In genomic region chr9:18056993-18057369, GRCh38 we compare ENCODE assay signal across 12 cellular contexts.
DNase-seq lines count a peak whose midpoint lies in the region; ATAC-seq lines count a peak whose summit lies in the region.
"Had no signal": no experiment of that assay in that cellular context is flagged by ENCODE, and none has a peak within 500 bp of the region (broad histone marks: within the 10 kb centered on the region; RNA-seq: fewer than 3 reads in every experiment).

No MANE protein-coding gene starts in this region.

- H3K9me3 Mint-ChIP-seq in stimulated activated naive CD8-positive, alpha-beta T cell treated with anti-CD3 and anti-CD28 coated beads, Interleukin-15, amount 100 ng/mL, for 72 hours = peaks cover 0 to 6% of the 10 kb centered on the region in 2 donors
- H3K9me3 Mint-ChIP-seq: activated T-helper 2 cell treated with anti-CD3 and anti-CD28 coated beads, Interferon-gamma antibody, Interleukin-2, Interleukin-4, amounts not matched to agents 10 μg/mL and 5 μg/mL and 100 μg/mL, durations not matched to agents 14 hours and 24 hours and 36 hours had no signal

- no peak overlapping the region for H3K4me3 Mint-ChIP-seq in stimulated activated naive CD8-positive, alpha-beta T cell treated with anti-CD3 and anti-CD28 coated beads, Interleukin-15, amount 100 ng/mL, for 72 hours

- H3K27ac Mint-ChIP-seq in stimulated activated naive CD8-positive, alpha-beta T cell treated with anti-CD3 and anti-CD28 coated beads, Interleukin-15, amount 100 ng/mL, for 72 hours = no peak overlapping the region
- H3K27ac Mint-ChIP-seq: activated T-helper 2 cell treated with anti-CD3 and anti-CD28 coated beads, Interferon-gamma antibody, Interleukin-2, Interleukin-4, amounts not matched to agents 10 μg/mL and 5 μg/mL and 100 μg/mL, durations not matched to agents 14 hours and 24 hours and 36 hours had no signal

- peak; percentile 28 for ATAC-seq in stimulated activated naive CD8-positive, alpha-beta T cell treated with anti-CD3 and anti-CD28 coated beads, Interleukin-15, Interleukin-2, amounts not matched to agents 100 U/mL and 50 U/mL, for 24 hours
- no peak for ATAC-seq in stimulated activated naive CD8-positive, alpha-beta T cell treated with anti-CD3 and anti-CD28 coated beads, Interleukin-15, amount 100 ng/mL, for 72 hours
- peak; percentile 94 for ATAC-seq in HG02588 (IDR thresholded peaks at IDR 0.05; ENCODE audit: unreplicated experiment)
- peak; percentile 88 for ATAC-seq in HG03196 (IDR thresholded peaks at IDR 0.05; ENCODE audit: unreplicated experiment)

- no peaks in the 10 kb centered on the region for H3K4me1 Mint-ChIP-seq in stimulated activated naive CD8-positive, alpha-beta T cell treated with anti-CD3 and anti-CD28 coated beads, Interleukin-15, amount 100 ng/mL, for 72 hours

- DNase-seq in stimulated activated naive CD8-positive, alpha-beta T cell treated with anti-CD3 and anti-CD28 coated beads, Interleukin-15, Interleukin-2, amounts not matched to agents 100 U/mL and 50 U/mL, for 24 hours = no peak
- no peak for DNase-seq in stimulated activated naive CD8-positive, alpha-beta T cell treated with anti-CD3 and anti-CD28 coated beads, Interleukin-15, amount 100 ng/mL, for 72 hours
- DNase-seq in NCI-H2171 (lab: John Stamatoyannopoulos, UW) = no peak
- no peak for DNase-seq in HuH-7 (ENCODE audit: low spot score)
- DNase-seq in NCI-H345 treated with DMSO at 0.1 percent for 48 hours (lab: John Stamatoyannopoulos, UW; ENCODE audit: unreplicated experiment) = no peak
- DNase-seq in stimulated activated CD4-positive, alpha-beta T cell treated with anti-CD3 and anti-CD28 coated beads, Interleukin-4, amount 100 ng/mL, for 24 hours = no peak
- DNase-seq: KBM-7, NCI-H2171 treated with DMSO at 0.1 percent for 48 hours, Right ventricle myocardium superior had no signal

- H3K27me3 Mint-ChIP-seq in stimulated activated naive CD8-positive, alpha-beta T cell treated with anti-CD3 and anti-CD28 coated beads, Interleukin-15, amount 100 ng/mL, for 72 hours = no peaks in the 10 kb centered on the region
